In the genomic region with DNA sequence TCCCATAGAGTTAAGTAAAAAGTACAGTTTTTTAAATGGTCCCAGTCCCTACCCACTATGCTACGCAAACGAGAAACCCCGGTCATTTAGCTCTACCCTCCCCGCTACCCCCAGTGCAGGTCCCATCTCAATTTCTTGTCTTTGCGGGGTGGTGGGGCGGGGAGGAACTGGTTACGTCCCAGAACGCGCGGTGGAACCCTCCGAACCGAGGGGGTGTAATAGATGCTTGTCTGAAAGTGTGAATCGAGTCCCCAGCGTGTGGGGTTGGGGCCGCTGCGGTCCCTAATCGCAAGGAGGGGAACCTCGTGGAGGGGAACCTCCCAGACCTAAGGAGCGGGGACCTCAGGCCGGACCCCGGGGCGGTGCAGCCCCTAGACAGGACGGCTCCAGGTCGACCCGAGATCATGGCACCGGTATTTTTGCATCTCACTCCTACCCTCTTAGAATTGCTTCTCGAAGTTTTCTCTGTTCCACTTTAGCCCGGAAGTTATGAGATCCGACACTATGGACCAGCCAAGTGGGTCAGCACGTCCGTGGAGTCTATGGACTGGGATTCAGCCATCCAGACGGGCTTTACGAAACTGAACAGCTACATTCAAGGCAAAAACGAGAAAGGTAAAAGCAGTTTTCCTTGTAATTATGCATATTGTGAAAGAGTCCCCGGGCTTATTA, we compare ENCODE assay signal across 8 cellular contexts. TPM values are rescaled to one million over a fixed set of nuclear protein-coding genes. Genes with fewer than 3 reads are reported as not detected.
A peak's percentile ranks its signal among the peaks of the same experiment; 100 is the strongest.
DNase-seq lines count a peak whose midpoint lies in the region; ATAC-seq and TF ChIP-seq lines count a peak whose summit lies in the region.

No MANE protein-coding gene starts in this region.

- intact Hi-C loops in natural killer cell (cut with micrococcal nuclease): no loop called here

- ATAC-seq in HG03060 (IDR thresholded peaks at IDR 0.05; ENCODE audit: low read depth, unreplicated experiment) (peak; percentile 17), natural killer cell (peak; percentile 15 to 24 (median 22)), GM21723 (IDR thresholded peaks at IDR 0.05; ENCODE audit: unreplicated experiment) (no peak), GM21390 (IDR thresholded peaks at IDR 0.05; ENCODE audit: unreplicated experiment) (no peak)

- peak overlapping the region; percentile 96 for H3K4me3 ChIP-seq in epithelial cell of proximal tubule (ENCODE audit: low read depth, low read length)

- no peaks in the 10 kb centered on the region for H3K9me3 Mint-ChIP-seq in natural killer cell

- H3K27ac Mint-ChIP-seq in natural killer cell: peak overlapping the region; percentile 70 to 77

- no peaks in the 10 kb centered on the region for H3K36me3 Mint-ChIP-seq in natural killer cell

- TF ChIP-seq CTCF in epithelial cell of proximal tubule (conservative IDR thresholded peaks at IDR 0.05; ENCODE audit: low read depth, low read length): no peak
- TF ChIP-seq CTCF in natural killer cell (IDR thresholded peaks at IDR 0.05): no peak

- peak overlapping the region; percentile 84 for H3K4me3 Mint-ChIP-seq in natural killer cell

- peaks cover 5 to 18% of the 10 kb centered on the region in 2 donors for H3K4me1 Mint-ChIP-seq in natural killer cell

- DNase-seq in CD1c-positive myeloid dendritic cell (ENCODE audit: extremely low spot score) (peak; percentile 25), epithelial cell of proximal tubule (ENCODE audit: low read depth) (no peak), natural killer cell (peak; percentile 19), NCI-H345 (lab: John Stamatoyannopoulos, UW) (no peak)
- peak; percentile 49 for DNase-seq in activated CD4-positive, alpha-beta T cell treated with anti-CD3 and anti-CD28 coated beads for 48 hours

- peaks cover 0 to 4% of the 10 kb centered on the region in 2 donors for H3K27me3 Mint-ChIP-seq in natural killer cell (ENCODE audit: low read depth in 2 of 2)

RNA-seq across cellular contexts. Expression of a gene that starts 0.8 kb away (rescaled TPM):
- total RNA-seq in epithelial cell of proximal tubule (83.9 and 102 TPM in 2 replicates), natural killer cell (10 to 100 TPM; 14.2 to 18.6 (median 15.2) TPM)

RNA-seq across cellular contexts. Expression of a gene that starts 27.1 kb away (rescaled TPM):
- not detected in 2 replicates for total RNA-seq in epithelial cell of proximal tubule
- total RNA-seq in natural killer cell: not detected

Comparison
In these comparisons a context has a peak if more than half of its experiments do, and no peak if none do; other contexts are left out.
1. DNase-seq: peak in CD1c-positive myeloid dendritic cell (single experiment), activated CD4-positive, alpha-beta T cell treated with anti-CD3 and anti-CD28 coated beads for 48 hours (single experiment) and natural killer cell (single experiment); none in epithelial cell of proximal tubule (single experiment) and NCI-H345 (single experiment).
2. ATAC-seq: peak in HG03060 (single experiment) and natural killer cell (3 of 3); none in GM21723 (single experiment) and GM21390 (single experiment).